ENCODE assay signal across 1 cellular context in the genomic region with DNA sequence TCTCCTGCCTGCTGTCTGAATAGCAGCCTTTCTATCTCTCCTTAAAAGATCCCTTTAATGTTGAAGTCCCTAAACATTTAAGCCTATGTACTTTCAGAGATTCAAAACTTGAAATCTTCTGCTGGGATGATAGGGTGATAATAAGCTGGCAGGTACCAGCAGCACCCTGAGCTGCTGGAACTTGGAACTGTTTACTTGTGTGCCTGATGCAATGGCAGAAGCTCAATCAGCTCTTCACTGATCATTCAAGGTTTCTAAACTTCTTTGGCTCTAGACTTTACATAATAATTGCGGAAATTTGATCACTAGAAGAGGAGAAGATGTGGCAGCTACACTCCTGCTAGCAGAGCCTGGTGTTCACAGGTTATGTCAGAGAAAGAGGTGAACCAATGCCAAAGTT.
TF ChIP-seq lines count a peak whose summit lies in the region.

No MANE protein-coding gene starts in this region.

TF ChIP-seq in GM12878, 131 proteins besides CTCF, POLR2A, EP300 and RAD21:
- TF ChIP-seq, protein P1, sequence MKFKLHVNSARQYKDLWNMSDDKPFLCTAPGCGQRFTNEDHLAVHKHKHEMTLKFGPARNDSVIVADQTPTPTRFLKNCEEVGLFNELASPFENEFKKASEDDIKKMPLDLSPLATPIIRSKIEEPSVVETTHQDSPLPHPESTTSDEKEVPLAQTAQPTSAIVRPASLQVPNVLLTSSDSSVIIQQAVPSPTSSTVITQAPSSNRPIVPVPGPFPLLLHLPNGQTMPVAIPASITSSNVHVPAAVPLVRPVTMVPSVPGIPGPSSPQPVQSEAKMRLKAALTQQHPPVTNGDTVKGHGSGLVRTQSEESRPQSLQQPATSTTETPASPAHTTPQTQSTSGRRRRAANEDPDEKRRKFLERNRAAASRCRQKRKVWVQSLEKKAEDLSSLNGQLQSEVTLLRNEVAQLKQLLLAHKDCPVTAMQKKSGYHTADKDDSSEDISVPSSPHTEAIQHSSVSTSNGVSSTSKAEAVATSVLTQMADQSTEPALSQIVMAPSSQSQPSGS (IDR thresholded peaks at IDR 0.05; ENCODE audit: low read length) = no peak
- TF ChIP-seq GATAD2B (conservative IDR thresholded peaks at IDR 0.05; ENCODE audit: low read depth) = no peak
- TF ChIP-seq, protein P2, sequence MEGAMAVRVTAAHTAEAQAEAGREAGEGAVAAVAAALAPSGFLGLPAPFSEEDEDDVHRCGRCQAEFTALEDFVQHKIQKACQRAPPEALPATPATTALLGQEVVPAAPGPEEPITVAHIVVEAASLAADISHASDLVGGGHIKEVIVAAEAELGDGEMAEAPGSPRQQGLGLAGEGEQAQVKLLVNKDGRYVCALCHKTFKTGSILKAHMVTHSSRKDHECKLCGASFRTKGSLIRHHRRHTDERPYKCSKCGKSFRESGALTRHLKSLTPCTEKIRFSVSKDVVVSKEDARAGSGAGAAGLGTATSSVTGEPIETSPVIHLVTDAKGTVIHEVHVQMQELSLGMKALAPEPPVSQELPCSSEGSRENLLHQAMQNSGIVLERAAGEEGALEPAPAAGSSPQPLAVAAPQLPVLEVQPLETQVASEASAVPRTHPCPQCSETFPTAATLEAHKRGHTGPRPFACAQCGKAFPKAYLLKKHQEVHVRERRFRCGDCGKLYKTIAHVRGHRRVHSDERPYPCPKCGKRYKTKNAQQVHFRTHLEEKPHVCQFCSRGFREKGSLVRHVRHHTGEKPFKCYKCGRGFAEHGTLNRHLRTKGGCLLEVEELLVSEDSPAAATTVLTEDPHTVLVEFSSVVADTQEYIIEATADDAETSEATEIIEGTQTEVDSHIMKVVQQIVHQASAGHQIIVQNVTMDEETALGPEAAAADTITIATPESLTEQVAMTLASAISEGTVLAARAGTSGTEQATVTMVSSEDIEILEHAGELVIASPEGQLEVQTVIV (IDR thresholded peaks at IDR 0.05; ENCODE audit: borderline replicate concordance, partially characterized antibody) = no peak
- TF ChIP-seq, protein P3, sequence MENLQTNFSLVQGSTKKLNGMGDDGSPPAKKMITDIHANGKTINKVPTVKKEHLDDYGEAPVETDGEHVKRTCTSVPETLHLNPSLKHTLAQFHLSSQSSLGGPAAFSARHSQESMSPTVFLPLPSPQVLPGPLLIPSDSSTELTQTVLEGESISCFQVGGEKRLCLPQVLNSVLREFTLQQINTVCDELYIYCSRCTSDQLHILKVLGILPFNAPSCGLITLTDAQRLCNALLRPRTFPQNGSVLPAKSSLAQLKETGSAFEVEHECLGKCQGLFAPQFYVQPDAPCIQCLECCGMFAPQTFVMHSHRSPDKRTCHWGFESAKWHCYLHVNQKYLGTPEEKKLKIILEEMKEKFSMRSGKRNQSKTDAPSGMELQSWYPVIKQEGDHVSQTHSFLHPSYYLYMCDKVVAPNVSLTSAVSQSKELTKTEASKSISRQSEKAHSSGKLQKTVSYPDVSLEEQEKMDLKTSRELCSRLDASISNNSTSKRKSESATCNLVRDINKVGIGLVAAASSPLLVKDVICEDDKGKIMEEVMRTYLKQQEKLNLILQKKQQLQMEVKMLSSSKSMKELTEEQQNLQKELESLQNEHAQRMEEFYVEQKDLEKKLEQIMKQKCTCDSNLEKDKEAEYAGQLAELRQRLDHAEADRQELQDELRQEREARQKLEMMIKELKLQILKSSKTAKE (IDR thresholded peaks at IDR 0.05; ENCODE audit: low read depth, poor library complexity, severe bottlenecking) = no peak
- TF ChIP-seq POLR2AphosphoS5 (IDR thresholded peaks at IDR 0.05; ENCODE audit: low read length) = no peak
- TF ChIP-seq RUNX3 (IDR thresholded peaks at IDR 0.05; ENCODE audit: low read length) = no peak
- no peak for TF ChIP-seq KDM1A (IDR thresholded peaks at IDR 0.05; ENCODE audit: borderline replicate concordance)
- no peak for TF ChIP-seq TBL1XR1 (IDR thresholded peaks at IDR 0.05; ENCODE audit: low read depth, low read length)
- TF ChIP-seq, protein P4, sequence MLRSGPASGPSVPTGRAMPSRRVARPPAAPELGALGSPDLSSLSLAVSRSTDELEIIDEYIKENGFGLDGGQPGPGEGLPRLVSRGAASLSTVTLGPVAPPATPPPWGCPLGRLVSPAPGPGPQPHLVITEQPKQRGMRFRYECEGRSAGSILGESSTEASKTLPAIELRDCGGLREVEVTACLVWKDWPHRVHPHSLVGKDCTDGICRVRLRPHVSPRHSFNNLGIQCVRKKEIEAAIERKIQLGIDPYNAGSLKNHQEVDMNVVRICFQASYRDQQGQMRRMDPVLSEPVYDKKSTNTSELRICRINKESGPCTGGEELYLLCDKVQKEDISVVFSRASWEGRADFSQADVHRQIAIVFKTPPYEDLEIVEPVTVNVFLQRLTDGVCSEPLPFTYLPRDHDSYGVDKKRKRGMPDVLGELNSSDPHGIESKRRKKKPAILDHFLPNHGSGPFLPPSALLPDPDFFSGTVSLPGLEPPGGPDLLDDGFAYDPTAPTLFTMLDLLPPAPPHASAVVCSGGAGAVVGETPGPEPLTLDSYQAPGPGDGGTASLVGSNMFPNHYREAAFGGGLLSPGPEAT (IDR thresholded peaks at IDR 0.05; ENCODE audit: low read depth) = no peak
- TF ChIP-seq SREBF2 (IDR thresholded peaks at IDR 0.05; ENCODE audit: low read length) = no peak
- TF ChIP-seq, protein P5, sequence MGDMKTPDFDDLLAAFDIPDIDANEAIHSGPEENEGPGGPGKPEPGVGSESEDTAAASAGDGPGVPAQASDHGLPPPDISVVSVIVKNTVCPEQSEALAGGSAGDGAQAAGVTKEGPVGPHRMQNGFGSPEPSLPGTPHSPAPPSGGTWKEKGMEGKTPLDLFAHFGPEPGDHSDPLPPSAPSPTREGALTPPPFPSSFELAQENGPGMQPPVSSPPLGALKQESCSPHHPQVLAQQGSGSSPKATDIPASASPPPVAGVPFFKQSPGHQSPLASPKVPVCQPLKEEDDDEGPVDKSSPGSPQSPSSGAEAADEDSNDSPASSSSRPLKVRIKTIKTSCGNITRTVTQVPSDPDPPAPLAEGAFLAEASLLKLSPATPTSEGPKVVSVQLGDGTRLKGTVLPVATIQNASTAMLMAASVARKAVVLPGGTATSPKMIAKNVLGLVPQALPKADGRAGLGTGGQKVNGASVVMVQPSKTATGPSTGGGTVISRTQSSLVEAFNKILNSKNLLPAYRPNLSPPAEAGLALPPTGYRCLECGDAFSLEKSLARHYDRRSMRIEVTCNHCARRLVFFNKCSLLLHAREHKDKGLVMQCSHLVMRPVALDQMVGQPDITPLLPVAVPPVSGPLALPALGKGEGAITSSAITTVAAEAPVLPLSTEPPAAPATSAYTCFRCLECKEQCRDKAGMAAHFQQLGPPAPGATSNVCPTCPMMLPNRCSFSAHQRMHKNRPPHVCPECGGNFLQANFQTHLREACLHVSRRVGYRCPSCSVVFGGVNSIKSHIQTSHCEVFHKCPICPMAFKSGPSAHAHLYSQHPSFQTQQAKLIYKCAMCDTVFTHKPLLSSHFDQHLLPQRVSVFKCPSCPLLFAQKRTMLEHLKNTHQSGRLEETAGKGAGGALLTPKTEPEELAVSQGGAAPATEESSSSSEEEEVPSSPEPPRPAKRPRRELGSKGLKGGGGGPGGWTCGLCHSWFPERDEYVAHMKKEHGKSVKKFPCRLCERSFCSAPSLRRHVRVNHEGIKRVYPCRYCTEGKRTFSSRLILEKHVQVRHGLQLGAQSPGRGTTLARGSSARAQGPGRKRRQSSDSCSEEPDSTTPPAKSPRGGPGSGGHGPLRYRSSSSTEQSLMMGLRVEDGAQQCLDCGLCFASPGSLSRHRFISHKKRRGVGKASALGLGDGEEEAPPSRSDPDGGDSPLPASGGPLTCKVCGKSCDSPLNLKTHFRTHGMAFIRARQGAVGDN (IDR thresholded peaks at IDR 0.05) = no peak
- no peak for TF ChIP-seq SIX5 (IDR thresholded peaks at IDR 0.05; ENCODE audit: low read depth, low read length, severe bottlenecking)
- no peak for TF ChIP-seq BACH1 (IDR thresholded peaks at IDR 0.05; ENCODE audit: borderline replicate concordance)
- no peak for TF ChIP-seq IKZF2 (IDR thresholded peaks at IDR 0.05)
